Comparison of ENCODE assay signal across 17 cellular contexts in genomic region chr11:7485854-7486425, GRCh38. TPM values are rescaled to one million over a fixed set of nuclear protein-coding genes. Genes with fewer than 3 reads are reported as not detected.
DNase-seq lines count a peak whose midpoint lies in the region; ATAC-seq and TF ChIP-seq lines count a peak whose summit lies in the region.
"Had no signal": no experiment of that assay in that cellular context is flagged by ENCODE, and none has a peak within 500 bp of the region (broad histone marks: within the 10 kb centered on the region; RNA-seq: fewer than 3 reads in every experiment).

No MANE protein-coding gene starts in this region.

- TF ChIP-seq POLR2A in testis (IDR thresholded peaks at IDR 0.05), result no peak

- H3K27ac ChIP-seq in GM23338 (ENCODE audit: low read depth) (no peak overlapping the region), mucosa of rectum (ENCODE audit: low read depth in 2 of 2, low read length in 2 of 2) (no peak overlapping the region), testis (no peak overlapping the region)
- H3K27ac ChIP-seq: pancreas had no signal

- H3K36me3 ChIP-seq in GM23338 (ENCODE audit: insufficient read depth), result no peaks in the 10 kb centered on the region
- no peaks in the 10 kb centered on the region for H3K36me3 ChIP-seq in mucosa of rectum (ENCODE audit: control insufficient read depth in 2 of 2, insufficient read depth in 2 of 2, low read length in 2 of 2)
- H3K36me3 ChIP-seq in testis (ENCODE audit: low read depth, missing control alignments), result no peaks in the 10 kb centered on the region
- H3K36me3 ChIP-seq: adrenal gland, pancreas had no signal

- no peak overlapping the region for H3K27ac Mint-ChIP-seq in GM23338
- H3K27ac Mint-ChIP-seq in naive thymus-derived CD8-positive, alpha-beta T cell, result no peak overlapping the region
- H3K27ac Mint-ChIP-seq: activated T-cell treated with anti-CD3 and anti-CD28 coated beads, Interleukin-2, amount 50 U/mL, for 72 hours; memory B cell had no signal

- intact Hi-C loops in testis (cut with DNase I; ENCODE audit: low total_unique reads), result no loop called here

- no peak for TF ChIP-seq CTCF in GM23338 (conservative IDR thresholded peaks at IDR 0.05; ENCODE audit: low read depth in 2 of 2)
- no peak for TF ChIP-seq CTCF in fibroblast of mammary gland (conservative IDR thresholded peaks at IDR 0.05; ENCODE audit: control insufficient read depth, insufficient read depth, low read depth, low read length)
- no peak for TF ChIP-seq CTCF in testis (IDR thresholded peaks at IDR 0.05)

- H3K9me2 ChIP-seq in GM23338 (ENCODE audit: insufficient read depth), result peaks cover 20% of the 10 kb centered on the region

- POLR2A ChIA-PET in naive thymus-derived CD8-positive, alpha-beta T cell (lab: Charles Lee), result no interaction called here

- peaks cover 27% of the 10 kb centered on the region for H3K4me1 Mint-ChIP-seq in GM23338
- no peaks in the 10 kb centered on the region for H3K4me1 Mint-ChIP-seq in naive thymus-derived CD8-positive, alpha-beta T cell

- H3K9ac ChIP-seq in mucosa of rectum (ENCODE audit: low read depth in 1 of 2, low read length in 2 of 2), result no peak overlapping the region

- no peaks in the 10 kb centered on the region for H3K27me3 ChIP-seq in GM23338 (ENCODE audit: insufficient read depth)
- no peaks in the 10 kb centered on the region for H3K27me3 ChIP-seq in mucosa of rectum (ENCODE audit: control insufficient read depth in 2 of 2, insufficient read depth in 2 of 2, low read length in 2 of 2)
- no peaks in the 10 kb centered on the region for H3K27me3 ChIP-seq in testis
- H3K27me3 ChIP-seq: adrenal gland, pancreas had no signal

- no peaks in the 10 kb centered on the region for H3K9me3 Mint-ChIP-seq in GM23338
- H3K9me3 Mint-ChIP-seq in naive thymus-derived CD8-positive, alpha-beta T cell, result no peaks in the 10 kb centered on the region
- H3K9me3 Mint-ChIP-seq: activated T-cell treated with anti-CD3 and anti-CD28 coated beads, Interleukin-2, amount 50 U/mL, for 72 hours; memory B cell had no signal

- no peak overlapping the region for H3K4me3 Mint-ChIP-seq in GM23338
- no peak overlapping the region for H3K4me3 Mint-ChIP-seq in naive thymus-derived CD8-positive, alpha-beta T cell
- H3K4me3 Mint-ChIP-seq: activated T-cell treated with anti-CD3 and anti-CD28 coated beads, Interleukin-2, amount 50 U/mL, for 72 hours; memory B cell had no signal

- peak overlapping the region; percentile 15; the same call in 1 of the 2 replicates for H2AFZ ChIP-seq in GM23338

- H3F3A ChIP-seq in GM23338 (replicated peaks; ENCODE audit: low read depth), result no peaks in the 10 kb centered on the region

- no peaks in the 10 kb centered on the region for H3K9me3 ChIP-seq in mucosa of rectum (ENCODE audit: control insufficient read depth in 2 of 2, low read length in 2 of 2)
- H3K9me3 ChIP-seq in testis, result no peaks in the 10 kb centered on the region
- H3K9me3 ChIP-seq: adrenal gland, pancreas had no signal

- H3K79me2 ChIP-seq in GM23338 (replicated peaks; ENCODE audit: insufficient read depth), result no peaks in the 10 kb centered on the region

- H4K20me1 ChIP-seq in GM23338 (replicated peaks; ENCODE audit: insufficient read depth), result no peaks in the 10 kb centered on the region

- H3K4me1 ChIP-seq in GM23338 (ENCODE audit: insufficient read depth) (peaks cover 10% of the 10 kb centered on the region; the same call in 1 of the 2 replicates), mucosa of rectum (ENCODE audit: control insufficient read depth in 2 of 2, insufficient read depth in 2 of 2, low read length in 2 of 2) (no peaks in the 10 kb centered on the region), testis (peaks cover 3% of the 10 kb centered on the region)
- H3K4me1 ChIP-seq: adrenal gland, pancreas had no signal

- 57 to 58% methylated on average over 6 of the region's 6 CpGs for WGBS in testis, 2 donors

- no peak overlapping the region for H3K4me2 ChIP-seq in GM23338

- no peaks in the 10 kb centered on the region for H3K36me3 Mint-ChIP-seq in GM23338 (ENCODE audit: low read depth)
- no peaks in the 10 kb centered on the region for H3K36me3 Mint-ChIP-seq in naive thymus-derived CD8-positive, alpha-beta T cell

- no peak for ATAC-seq in GM23338
- no peak for ATAC-seq in naive thymus-derived CD8-positive, alpha-beta T cell
- no peak for ATAC-seq in HG02938 (IDR thresholded peaks at IDR 0.05; ENCODE audit: unreplicated experiment)
- ATAC-seq: activated T-cell treated with anti-CD3 and anti-CD28 coated beads, Interleukin-2, amount 50 U/mL, for 72 hours had no signal

- no peak overlapping the region for H3K4me3 ChIP-seq in GM23338
- H3K4me3 ChIP-seq in fibroblast of mammary gland (ENCODE audit: control insufficient read depth, low read depth, low read length), result peak overlapping the region; percentile 12
- peak overlapping the region; percentile 55 to 72 for H3K4me3 ChIP-seq in mucosa of rectum (ENCODE audit: low read length in 2 of 2)
- peak overlapping the region; percentile 27 to 49 for H3K4me3 ChIP-seq in testis

- DNase-seq in GM23338 (ENCODE audit: low spot score) (no peak), fibroblast of mammary gland (ENCODE audit: low read depth) (no peak), testis (no peak), SHP77 treated with DMSO at 0.1 percent for 48 hours (lab: John Stamatoyannopoulos, UW) (no peak), GDM1 (lab: John Stamatoyannopoulos, UW) (no peak)
- DNase-seq in naive thymus-derived CD8-positive, alpha-beta T cell, result no peak
- DNase-seq: activated CD4-positive, alpha-beta T cell treated with anti-CD3 and anti-CD28 coated beads, Interleukin-2, amount 50 U/mL, for 48 hours; activated T-cell treated with anti-CD3 and anti-CD28 coated beads, Interleukin-2, amount 50 U/mL, for 72 hours; adrenal gland; Calu3; cortex of kidney; NCI-H2171 treated with DMSO at 0.1 percent for 48 hours; pancreas; T1000 had no signal

- H3K27me3 Mint-ChIP-seq in GM23338 (ENCODE audit: insufficient read depth, low read depth, poor library complexity), result peaks cover 4% of the 10 kb centered on the region
- H3K27me3 Mint-ChIP-seq in naive thymus-derived CD8-positive, alpha-beta T cell, result peaks cover 0 to 2% (median 0%) of the 10 kb centered on the region in 5 donors
- H3K27me3 Mint-ChIP-seq: memory B cell had no signal

TF ChIP-seq in GM23338, 12 proteins besides CTCF, POLR2A, EP300 and RAD21 (continues in another document):
- TF ChIP-seq EZH2 (IDR thresholded peaks at IDR 0.05; ENCODE audit: low read depth, unreplicated experiment), result no peak

RNA-seq across cellular contexts. Expression of gene OLFML1, which starts 0.6 kb away (rescaled TPM):
- total RNA-seq in GM23338 (2014; rRNA removed; shearing (Covaris generic)), result not detected in 2 replicates
- polyA plus RNA-seq in GM23338 (2016; fragmentation: Nextera tagmentation; extraction: Ambion mirVana) (0.12 and 0.21 TPM in 2 replicates), testis (ENCODE audit: insufficient read depth, low read depth, low replicate concordance) (15.3 TPM)
- 1 to 10 TPM; 2.9 to 3.0 TPM for total RNA-seq in testis
- not detected for total RNA-seq in naive thymus-derived CD8-positive, alpha-beta T cell
- polyA plus RNA-seq in naive thymus-derived CD8-positive, alpha-beta T cell, result under 1 TPM in 2 of 3 donors, not detected in 1; 0.15 to 0.22 TPM
- total RNA-seq: activated T-cell treated with anti-CD3 and anti-CD28 coated beads, Interleukin-2, amount 50 U/mL, for 72 hours; Calu3 had no signal

RNA-seq across cellular contexts. Expression of gene PPFIBP2, which starts 27.9 kb away (rescaled TPM):
- total RNA-seq in GM23338 (2014; rRNA removed; shearing (Covaris generic)), result 14.8 and 15.2 TPM in 2 replicates
- polyA plus RNA-seq in GM23338 (2016; fragmentation: Nextera tagmentation; extraction: Ambion mirVana) (6.4 and 7.1 TPM in 2 replicates), testis (ENCODE audit: insufficient read depth, low read depth, low replicate concordance) (105 TPM)
- total RNA-seq in testis, result 100 to 1,000 TPM in 1 of 2 donors, 10 to 100 TPM in 1; 70.5 to 104 TPM
- total RNA-seq in naive thymus-derived CD8-positive, alpha-beta T cell, result 10 to 100 TPM; 82.6 to 88.0 TPM
- polyA plus RNA-seq in naive thymus-derived CD8-positive, alpha-beta T cell, result 10 to 100 TPM in 1 of 3 donors, 1 to 10 TPM in 2; 2.6 to 32.2 (median 5.6) TPM
